ENCODE assay signal across 2 cellular contexts in genomic region chr10:132322621-132323048, GRCh38.
A peak's percentile ranks its signal among the peaks of the same experiment; 100 is the strongest.
TF ChIP-seq lines count a peak whose summit lies in the region.

No MANE protein-coding gene starts in this region.

TF ChIP-seq in HEK293, 187 proteins besides CTCF, POLR2A, EP300 and RAD21:
- peak; percentile 99 for TF ChIP-seq PRDM10 (tag by site-specific recombination; IDR thresholded peaks at IDR 0.05)
- no peak for TF ChIP-seq PATZ1 (tag by site-specific recombination; IDR thresholded peaks at IDR 0.05)
- no peak for TF ChIP-seq ZNF239 (tag by site-specific recombination; IDR thresholded peaks at IDR 0.05)
- TF ChIP-seq ZSCAN4 (tag by site-specific recombination; IDR thresholded peaks at IDR 0.05), result no peak
- peak; percentile 59 for TF ChIP-seq ZBTB20 (tag by site-specific recombination; IDR thresholded peaks at IDR 0.05)
- no peak for TF ChIP-seq INSM2 (tag by site-specific recombination; IDR thresholded peaks at IDR 0.05)
- peak; percentile 28; the same call in 1 of the 2 replicates for TF ChIP-seq ZNF335 (tag by site-specific recombination; conservative IDR thresholded peaks at IDR 0.05)
- TF ChIP-seq ZNF513 (tag by site-specific recombination; IDR thresholded peaks at IDR 0.05), result no peak
- no peak for TF ChIP-seq ZNF623 (tag by site-specific recombination; IDR thresholded peaks at IDR 0.05)
- no peak for TF ChIP-seq ZNF776 (tag by site-specific recombination; IDR thresholded peaks at IDR 0.05; ENCODE audit: borderline replicate concordance)
- TF ChIP-seq ZNF341 (tag by site-specific recombination; IDR thresholded peaks at IDR 0.05; ENCODE audit: low read depth), result peak; percentile 61
TF ChIP-seq in HEK293: peak in this region for 4.

TF ChIP-seq in HepG2, 621 proteins besides CTCF, POLR2A, EP300 and RAD21 (continues in another document):
- TF ChIP-seq ZNF263 (CRISPR knock-in tag; IDR thresholded peaks at IDR 0.05), result no peak
- peak; percentile 51; the same call in 1 of the 2 replicates for TF ChIP-seq ZNF574 (CRISPR knock-in tag; IDR thresholded peaks at IDR 0.05)
- peak; percentile 98 for TF ChIP-seq PRDM10 (CRISPR knock-in tag; IDR thresholded peaks at IDR 0.05; ENCODE audit: low read depth)
- peak; percentile 15; the same call in 1 of the 2 replicates for TF ChIP-seq SOX5 (CRISPR knock-in tag; IDR thresholded peaks at IDR 0.05; ENCODE audit: borderline replicate concordance)
- no peak for TF ChIP-seq ZNF616 (CRISPR knock-in tag; IDR thresholded peaks at IDR 0.05; ENCODE audit: low read depth)
- TF ChIP-seq ZMYM4 (CRISPR knock-in tag; IDR thresholded peaks at IDR 0.05), result 0 out of 2 replicates have a peak, but pooled peaks have one; percentile 12
- TF ChIP-seq SAP130 (CRISPR knock-in tag; IDR thresholded peaks at IDR 0.05; ENCODE audit: low read depth), result peak; percentile 12; the same call in 1 of the 2 replicates
- TF ChIP-seq FOXA3 (CRISPR knock-in tag; IDR thresholded peaks at IDR 0.05), result 0 out of 2 replicates have a peak, but pooled peaks have one; percentile 13
- 0 out of 2 replicates have a peak, but pooled peaks have one; percentile 23 for TF ChIP-seq ZSCAN25 (CRISPR knock-in tag; IDR thresholded peaks at IDR 0.05)
- TF ChIP-seq HOXA5 (CRISPR knock-in tag; IDR thresholded peaks at IDR 0.05), result 0 out of 2 replicates have a peak, but pooled peaks have one; percentile 36
- peak; percentile 63 for TF ChIP-seq GATAD2A (CRISPR knock-in tag; IDR thresholded peaks at IDR 0.05)
- no peak for TF ChIP-seq SRSF4 (IDR thresholded peaks at IDR 0.05; ENCODE audit: low read depth, low read length, poor library complexity, severe bottlenecking)
- peak; percentile 56; the same call in 1 of the 2 replicates for TF ChIP-seq POLR2G (IDR thresholded peaks at IDR 0.05; ENCODE audit: low read depth, low read length)
- 0 out of 2 replicates have a peak, but pooled peaks have one; percentile 16 for TF ChIP-seq NR2C2 (CRISPR knock-in tag; IDR thresholded peaks at IDR 0.05; ENCODE audit: borderline replicate concordance)
- no peak for TF ChIP-seq ZNF44 (CRISPR knock-in tag; IDR thresholded peaks at IDR 0.05)
- TF ChIP-seq CEBPG (CRISPR knock-in tag; IDR thresholded peaks at IDR 0.05), result peak; percentile 97
- 0 out of 2 replicates have a peak, but pooled peaks have one; percentile 7 for TF ChIP-seq ZNF644 (CRISPR knock-in tag; IDR thresholded peaks at IDR 0.05; ENCODE audit: low read depth)
- no peak for TF ChIP-seq LCORL (IDR thresholded peaks at IDR 0.05)
- TF ChIP-seq LCORL (CRISPR knock-in tag; IDR thresholded peaks at IDR 0.05), result 0 out of 2 replicates have a peak, but pooled peaks have one; percentile 28
- TF ChIP-seq ZNF772 (CRISPR knock-in tag; IDR thresholded peaks at IDR 0.05), result no peak
- no peak for TF ChIP-seq RELA (CRISPR knock-in tag; IDR thresholded peaks at IDR 0.05)
- TF ChIP-seq SNAPC5 (CRISPR knock-in tag; IDR thresholded peaks at IDR 0.05; ENCODE audit: borderline replicate concordance), result no peak
- no peak for TF ChIP-seq PHF20 (CRISPR knock-in tag; IDR thresholded peaks at IDR 0.05)
- peak; percentile 48; the same call in 1 of the 2 replicates for TF ChIP-seq HNF1B (CRISPR knock-in tag; IDR thresholded peaks at IDR 0.05)
- TF ChIP-seq IRF1 (CRISPR knock-in tag; IDR thresholded peaks at IDR 0.05; ENCODE audit: low read depth), result no peak
- no peak for TF ChIP-seq ZNF274 (CRISPR knock-in tag; IDR thresholded peaks at IDR 0.05)
- TF ChIP-seq HOXA3 (CRISPR knock-in tag; IDR thresholded peaks at IDR 0.05), result peak; percentile 25; the same call in 1 of the 2 replicates
- no peak; the same call in 1 of the 2 replicates for TF ChIP-seq FOSL2 (CRISPR knock-in tag; IDR thresholded peaks at IDR 0.05)
- 0 out of 2 replicates have a peak, but pooled peaks have one; percentile 20 for TF ChIP-seq ZFX (CRISPR knock-in tag; IDR thresholded peaks at IDR 0.05; ENCODE audit: low read depth)
- no peak for TF ChIP-seq MED1 (CRISPR knock-in tag; IDR thresholded peaks at IDR 0.05)
- TF ChIP-seq ETV5 (CRISPR knock-in tag; IDR thresholded peaks at IDR 0.05; ENCODE audit: borderline replicate concordance), result 0 out of 2 replicates have a peak, but pooled peaks have one; percentile 15
- TF ChIP-seq CEBPB (IDR thresholded peaks at IDR 0.05; ENCODE audit: borderline replicate concordance, low read depth, low read length), result peak; percentile 94
- no peak for TF ChIP-seq MED8 (CRISPR knock-in tag; IDR thresholded peaks at IDR 0.05; ENCODE audit: insufficient replicate concordance)
- TF ChIP-seq MAX (IDR thresholded peaks at IDR 0.05), result 0 out of 2 replicates have a peak, but pooled peaks have one; percentile 30
- TF ChIP-seq ZUFSP (CRISPR knock-in tag; IDR thresholded peaks at IDR 0.05; ENCODE audit: borderline replicate concordance), result no peak
- TF ChIP-seq TEAD3 (CRISPR knock-in tag; optimal IDR thresholded peaks at IDR 0.05; ENCODE audit: borderline replicate concordance), result peak; percentile 89
- TF ChIP-seq ZNF570 (CRISPR knock-in tag; IDR thresholded peaks at IDR 0.05; ENCODE audit: borderline replicate concordance), result no peak
- TF ChIP-seq PRMT3 (CRISPR knock-in tag; IDR thresholded peaks at IDR 0.05; ENCODE audit: borderline replicate concordance, low read depth), result no peak
- TF ChIP-seq WIZ (CRISPR knock-in tag; IDR thresholded peaks at IDR 0.05), result no peak
- TF ChIP-seq ATRX (CRISPR knock-in tag; IDR thresholded peaks at IDR 0.05; ENCODE audit: borderline replicate concordance), result no peak
- TF ChIP-seq MYNN (CRISPR knock-in tag; IDR thresholded peaks at IDR 0.05; ENCODE audit: low read depth), result no peak
- TF ChIP-seq FOXP4 (CRISPR knock-in tag; IDR thresholded peaks at IDR 0.05), result peak; percentile 36; the same call in 1 of the 2 replicates
- TF ChIP-seq MYC (CRISPR knock-in tag; IDR thresholded peaks at IDR 0.05; ENCODE audit: borderline replicate concordance), result peak; percentile 46; the same call in 1 of the 2 replicates
- TF ChIP-seq THAP11 (CRISPR knock-in tag; IDR thresholded peaks at IDR 0.05), result peak; percentile 29; the same call in 1 of the 2 replicates
- TF ChIP-seq POGK (CRISPR knock-in tag; conservative IDR thresholded peaks at IDR 0.05), result 0 out of 2 replicates have a peak, but pooled peaks have one; percentile 44
- TF ChIP-seq XRCC5 (optimal IDR thresholded peaks at IDR 0.05; ENCODE audit: low read length), result peak; percentile 28
- TF ChIP-seq ZFAT (CRISPR knock-in tag; conservative IDR thresholded peaks at IDR 0.05), result no peak
